Comparison of ENCODE assay signal across 9 cellular contexts in genomic region chr5:95869173-95869855, GRCh38. TPM values are rescaled to one million over a fixed set of nuclear protein-coding genes. Genes with fewer than 3 reads are reported as not detected.
DNase-seq lines count a peak whose midpoint lies in the region; ATAC-seq and TF ChIP-seq lines count a peak whose summit lies in the region.
"Not testable (repeated sequence)": the region's sequence is repeated elsewhere in the genome, so short reads cannot be mapped to it uniquely, and the experiment has no call there.
"Had no signal": no experiment of that assay in that cellular context is flagged by ENCODE, and none has a peak within 500 bp of the region (broad histone marks: within the 10 kb centered on the region; RNA-seq: fewer than 3 reads in every experiment).

No MANE protein-coding gene starts in this region.

- peaks cover 32% of the 10 kb centered on the region for H3K4me1 ChIP-seq in CD8-positive, alpha-beta T cell (ENCODE audit: insufficient read depth, low read length)
- peaks cover 22% of the 10 kb centered on the region for H3K4me1 ChIP-seq in MM.1S (ENCODE audit: low read length)

- peak overlapping the region; percentile 62 for H3K4me3 Mint-ChIP-seq in CD8-positive, alpha-beta T cell
- peak overlapping the region; percentile 43 for H3K4me3 Mint-ChIP-seq in activated CD4-positive, alpha-beta T cell treated with anti-CD3 and anti-CD28 coated beads for 36 hours

- peak overlapping the region; percentile 42; the same call in 1 of the 2 replicates for H2AFZ ChIP-seq in MM.1S (ENCODE audit: low read length)

- intact Hi-C loops in CD8-positive, alpha-beta T cell (cut with DNase I, micrococcal nuclease), result loop anchor here (1.0 to 10.0 kb wide), 5 partner anchors 11 to 668 kb away; partner anchors contain the start of gene GLRX (in 1 of the 2)
- intact Hi-C loops in activated CD4-positive, alpha-beta T cell treated with anti-CD3 and anti-CD28 coated beads for 36 hours (cut with DNase I, micrococcal nuclease), result loop anchor here in 1 of 2 experiments (10.0 kb wide), 1 partner anchor 945 kb away; no protein-coding TSS in a partner anchor

- H3K79me2 ChIP-seq in MM.1S (ENCODE audit: low read length), result not testable (repeated sequence)

- H3K9me2 ChIP-seq in MM.1S (replicated peaks; ENCODE audit: insufficient read depth, low read length), result not testable (repeated sequence)

- H3K27ac Mint-ChIP-seq in CD8-positive, alpha-beta T cell, result peak overlapping the region; percentile 77
- H3K27ac Mint-ChIP-seq in activated CD4-positive, alpha-beta T cell treated with anti-CD3 and anti-CD28 coated beads for 36 hours, result peak overlapping the region; percentile 75

- not testable (repeated sequence) for H3K36me3 ChIP-seq in CD8-positive, alpha-beta T cell (ENCODE audit: insufficient read depth, low read length); MM.1S (replicated peaks; ENCODE audit: insufficient read depth, low read length)

- peaks cover 31% of the 10 kb centered on the region for H3K4me1 Mint-ChIP-seq in CD8-positive, alpha-beta T cell (ENCODE audit: low read depth)
- H3K4me1 Mint-ChIP-seq in activated CD4-positive, alpha-beta T cell treated with anti-CD3 and anti-CD28 coated beads for 36 hours, result peaks cover 69% of the 10 kb centered on the region

- peak; percentile 89 for ATAC-seq in CD8-positive, alpha-beta T cell
- ATAC-seq in GM19395 (IDR thresholded peaks at IDR 0.05; ENCODE audit: unreplicated experiment) (peak; percentile 52), HG02870 (IDR thresholded peaks at IDR 0.05; ENCODE audit: unreplicated experiment) (peak; percentile 43)
- ATAC-seq in activated CD4-positive, alpha-beta T cell treated with anti-CD3 and anti-CD28 coated beads for 36 hours, result peak; percentile 44

- peak overlapping the region; percentile 29; the same call in 1 of the 2 replicates for H3K9ac ChIP-seq in MM.1S (ENCODE audit: low read length)

- H3K4me3 ChIP-seq in CD8-positive, alpha-beta T cell (ENCODE audit: low read depth, low read length); MM.1S (ENCODE audit: low read length): not testable (repeated sequence)

- not testable (repeated sequence) for H3K9me3 Mint-ChIP-seq in CD8-positive, alpha-beta T cell; activated CD4-positive, alpha-beta T cell treated with anti-CD3 and anti-CD28 coated beads for 36 hours (ENCODE audit: low read depth)

- not testable (repeated sequence) for H3K36me3 Mint-ChIP-seq in CD8-positive, alpha-beta T cell; activated CD4-positive, alpha-beta T cell treated with anti-CD3 and anti-CD28 coated beads for 36 hours (ENCODE audit: low read depth)

- CTCF ChIA-PET in CD8-positive, alpha-beta T cell (lab: Charles Lee), result interaction anchor here (0.7 to 4.1 kb wide), 9 partner anchors 10 to 467 kb away, joined by 3 to 22 read pairs (median 6); partner anchors contain the start of gene ELL2
- CTCF ChIA-PET in activated CD4-positive, alpha-beta T cell treated with anti-CD3 and anti-CD28 coated beads for 36 hours (lab: Charles Lee), result interaction anchor here (0.6 to 3.3 kb wide), 9 partner anchors 8 to 476 kb away, joined by 3 to 17 read pairs (median 3); no protein-coding TSS in a partner anchor

- H3F3A ChIP-seq in MM.1S (ENCODE audit: insufficient read depth, low read length), result peaks cover 27% of the 10 kb centered on the region

- H3K27ac ChIP-seq in CD8-positive, alpha-beta T cell (ENCODE audit: low read depth, low read length), result not testable (repeated sequence)
- peak overlapping the region; percentile 78 for H3K27ac ChIP-seq in MM.1S (ENCODE audit: low read length)

- DNase-seq in CD8-positive, alpha-beta T cell, result peak; percentile 22 to 80 (median 60)
- DNase-seq in MM.1S, result peak; percentile 86
- DNase-seq in activated CD4-positive, alpha-beta T cell treated with anti-CD3 and anti-CD28 coated beads for 36 hours, result peak; percentile 83
- peak; percentile 48 for DNase-seq in activated gamma-delta T cell treated with anti-CD3 and anti-CD28 coated beads, Interleukin-2, amount 50 U/mL, for 16 hours (ENCODE audit: low read depth)
- DNase-seq in medulla oblongata (ENCODE audit: extremely low spot score), result peak; percentile 78
- DNase-seq in stimulated activated CD8-positive, alpha-beta memory T cell treated with anti-CD3 and anti-CD28 coated beads, Interleukin-15, amount 100 ng/mL, for 48 hours (ENCODE audit: low read depth in 2 of 2), result peak; percentile 52 to 57

- POLR2A ChIA-PET in CD8-positive, alpha-beta T cell (lab: Charles Lee), result interaction anchor here (0.6 to 2.1 kb wide), 9 partner anchors 10 to 103 kb away, joined by 3 to 14 read pairs (median 3); partner anchors contain the start of gene ELL2
- POLR2A ChIA-PET in activated CD4-positive, alpha-beta T cell treated with anti-CD3 and anti-CD28 coated beads for 36 hours (lab: Charles Lee), result interaction anchor here (1.0 to 2.5 kb wide), 5 partner anchors 7 to 246 kb away, joined by 3 to 8 read pairs (median 4); partner anchors contain the start of gene RFESD

- TF ChIP-seq CTCF in CD8-positive, alpha-beta T cell (IDR thresholded peaks at IDR 0.05); MM.1S (IDR thresholded peaks at IDR 0.05; ENCODE audit: low read length): not testable (repeated sequence)

- not testable (repeated sequence) for H4K20me1 ChIP-seq in MM.1S (ENCODE audit: insufficient read depth, low read length)

- H3K27me3 ChIP-seq in CD8-positive, alpha-beta T cell (ENCODE audit: insufficient read depth, low read length); MM.1S (replicated peaks; ENCODE audit: insufficient read depth, low read length): not testable (repeated sequence)

- H3K9me3 ChIP-seq in CD8-positive, alpha-beta T cell (ENCODE audit: low read length); MM.1S (replicated peaks; ENCODE audit: insufficient read depth, low read length): not testable (repeated sequence)

- peak overlapping the region; percentile 48 for H3K4me2 ChIP-seq in MM.1S (ENCODE audit: low read depth, low read length)

- not testable (repeated sequence) for H3K27me3 Mint-ChIP-seq in CD8-positive, alpha-beta T cell (ENCODE audit: low read depth); activated CD4-positive, alpha-beta T cell treated with anti-CD3 and anti-CD28 coated beads for 36 hours

RNA-seq across cellular contexts. Expression of gene GLRX, which starts 46.8 kb away (rescaled TPM):
- total RNA-seq in CD8-positive, alpha-beta T cell, result 10 to 100 TPM; 17.9 to 19.5 TPM
- 10 to 100 TPM; 21.0 to 31.5 TPM for total RNA-seq in activated CD4-positive, alpha-beta T cell treated with anti-CD3 and anti-CD28 coated beads for 36 hours
- total RNA-seq: G401 had no signal
